Comparison of ENCODE assay signal across 10 cellular contexts in genomic region chr1:21397813-21398188, GRCh38. TPM values are rescaled to one million over a fixed set of nuclear protein-coding genes. Genes with fewer than 3 reads are reported as not detected.
DNase-seq lines count a peak whose midpoint lies in the region; ATAC-seq and TF ChIP-seq lines count a peak whose summit lies in the region.
"Had no signal": no experiment of that assay in that cellular context is flagged by ENCODE, and none has a peak within 500 bp of the region (broad histone marks: within the 10 kb centered on the region; RNA-seq: fewer than 3 reads in every experiment).

No MANE protein-coding gene starts in this region.

- no peak overlapping the region for H3K4me3 ChIP-seq in CD4-positive, alpha-beta memory T cell (ENCODE audit: low read length in 2 of 2)
- no peak overlapping the region for H3K4me3 ChIP-seq in MM.1S (ENCODE audit: low read length)

- H3K9me3 Mint-ChIP-seq in CD4-positive, alpha-beta memory T cell = no peaks in the 10 kb centered on the region
- no peaks in the 10 kb centered on the region for H3K9me3 Mint-ChIP-seq in activated T-helper 1 cell treated with anti-CD3 and anti-CD28 coated beads, Interleukin-12 subunit alpha, Interleukin-12 subunit beta, Interleukin-2, Interleukin-4 antibody, amounts not matched to agents 30 ng/mL and 10 ng/mL and 1 ng/mL, durations not matched to agents 14 hours and 24 hours and 36 hours
- peaks cover 0 to 2% (median 0%) of the 10 kb centered on the region in 7 donors for H3K9me3 Mint-ChIP-seq in naive B cell

- no peaks in the 10 kb centered on the region for H3K27me3 ChIP-seq in CD4-positive, alpha-beta memory T cell (ENCODE audit: insufficient read depth, low read length)
- no peaks in the 10 kb centered on the region for H3K27me3 ChIP-seq in MM.1S (replicated peaks; ENCODE audit: insufficient read depth, low read length)

- ATAC-seq in naive B cell (ENCODE audit: low read depth in 2 of 2) = peak; percentile 12 to 51

- intact Hi-C loops in CD4-positive, alpha-beta memory T cell (cut with micrococcal nuclease) = no loop called here
- intact Hi-C loops in activated T-helper 1 cell treated with anti-CD3 and anti-CD28 coated beads, Interleukin-12 subunit alpha, Interleukin-12 subunit beta, Interleukin-2, Interleukin-4 antibody, amounts not matched to agents 30 ng/mL and 10 ng/mL and 1 ng/mL, durations not matched to agents 14 hours and 24 hours and 36 hours (cut with micrococcal nuclease) = no loop called here

- peaks cover 2 to 10% of the 10 kb centered on the region in 2 donors for H3K27me3 Mint-ChIP-seq in CD4-positive, alpha-beta memory T cell
- peaks cover 33% of the 10 kb centered on the region for H3K27me3 Mint-ChIP-seq in activated T-helper 1 cell treated with anti-CD3 and anti-CD28 coated beads, Interleukin-12 subunit alpha, Interleukin-12 subunit beta, Interleukin-2, Interleukin-4 antibody, amounts not matched to agents 30 ng/mL and 10 ng/mL and 1 ng/mL, durations not matched to agents 14 hours and 24 hours and 36 hours (ENCODE audit: insufficient read depth)
- H3K27me3 Mint-ChIP-seq in naive B cell = peaks cover 6 to 19% (median 18%) of the 10 kb centered on the region in 3 donors

- H3K4me1 ChIP-seq in CD4-positive, alpha-beta memory T cell (ENCODE audit: insufficient read depth, low read length) = peaks cover 6% of the 10 kb centered on the region
- no peaks in the 10 kb centered on the region for H3K4me1 ChIP-seq in MM.1S (ENCODE audit: low read length)

- POLR2A ChIA-PET in CD4-positive, alpha-beta memory T cell (lab: Charles Lee; ENCODE audit: partially characterized antibody) = no interaction called here

- CTCF ChIA-PET in CD4-positive, alpha-beta memory T cell (lab: Charles Lee; ENCODE audit: partially characterized antibody) = no interaction called here

- H4K20me1 ChIP-seq in MM.1S (ENCODE audit: insufficient read depth, low read length) = no peaks in the 10 kb centered on the region

- peak in 4 of 5 donors; percentile 6 to 16 (median 12) for DNase-seq in CD4-positive, alpha-beta memory T cell
- DNase-seq in NCI-H1092 (lab: John Stamatoyannopoulos, UW) (peak; percentile 9), naive B cell (peak; percentile 17), NCI-H1048 (lab: John Stamatoyannopoulos, UW) (no peak), medulla oblongata (ENCODE audit: extremely low spot score) (no peak), SIG-M5 (lab: John Stamatoyannopoulos, UW) (no peak), MM.1S (no peak)
- no peak for DNase-seq in activated T-helper 1 cell treated with anti-CD3 and anti-CD28 coated beads, Interleukin-12 subunit alpha, Interleukin-12 subunit beta, Interleukin-2, Interleukin-4 antibody, amounts not matched to agents 30 ng/mL and 10 ng/mL and 1 ng/mL, durations not matched to agents 14 hours and 24 hours and 36 hours (ENCODE audit: low spot score)
- DNase-seq: foreskin melanocyte, SHP77 had no signal

- H3K4me3 Mint-ChIP-seq in CD4-positive, alpha-beta memory T cell = peak overlapping the region; percentile 69 to 82 (median 76)
- H3K4me3 Mint-ChIP-seq in activated T-helper 1 cell treated with anti-CD3 and anti-CD28 coated beads, Interleukin-12 subunit alpha, Interleukin-12 subunit beta, Interleukin-2, Interleukin-4 antibody, amounts not matched to agents 30 ng/mL and 10 ng/mL and 1 ng/mL, durations not matched to agents 14 hours and 24 hours and 36 hours = peak overlapping the region; percentile 22
- H3K4me3 Mint-ChIP-seq in naive B cell = peak overlapping the region; percentile 67 to 89 (median 74)

- H3K36me3 ChIP-seq in CD4-positive, alpha-beta memory T cell (ENCODE audit: insufficient read depth, low read length) = no peaks in the 10 kb centered on the region
- H3K36me3 ChIP-seq in MM.1S (replicated peaks; ENCODE audit: insufficient read depth, low read length) = no peaks in the 10 kb centered on the region

- no peaks in the 10 kb centered on the region for H3F3A ChIP-seq in MM.1S (ENCODE audit: insufficient read depth, low read length)

- no peak overlapping the region for H3K4me2 ChIP-seq in MM.1S (ENCODE audit: low read depth, low read length)

- no peak overlapping the region for H3K27ac ChIP-seq in CD4-positive, alpha-beta memory T cell (ENCODE audit: low read depth, low read length)
- no peak overlapping the region for H3K27ac ChIP-seq in MM.1S (ENCODE audit: low read length)

- no peak for TF ChIP-seq CTCF in MM.1S (IDR thresholded peaks at IDR 0.05; ENCODE audit: low read length)

- H3K36me3 Mint-ChIP-seq in CD4-positive, alpha-beta memory T cell = no peaks in the 10 kb centered on the region
- no peaks in the 10 kb centered on the region for H3K36me3 Mint-ChIP-seq in activated T-helper 1 cell treated with anti-CD3 and anti-CD28 coated beads, Interleukin-12 subunit alpha, Interleukin-12 subunit beta, Interleukin-2, Interleukin-4 antibody, amounts not matched to agents 30 ng/mL and 10 ng/mL and 1 ng/mL, durations not matched to agents 14 hours and 24 hours and 36 hours (ENCODE audit: low read depth)
- H3K36me3 Mint-ChIP-seq in naive B cell = no peaks in the 10 kb centered on the region

- H3K9me2 ChIP-seq in MM.1S (replicated peaks; ENCODE audit: insufficient read depth, low read length) = no peaks in the 10 kb centered on the region

- no peaks in the 10 kb centered on the region for H3K79me2 ChIP-seq in MM.1S (ENCODE audit: low read length)

- H2AFZ ChIP-seq in MM.1S (ENCODE audit: low read length) = no peak overlapping the region

- H3K4me1 Mint-ChIP-seq in CD4-positive, alpha-beta memory T cell = peaks cover 0 to 8% (median 3%) of the 10 kb centered on the region in 4 donors
- no peaks in the 10 kb centered on the region for H3K4me1 Mint-ChIP-seq in activated T-helper 1 cell treated with anti-CD3 and anti-CD28 coated beads, Interleukin-12 subunit alpha, Interleukin-12 subunit beta, Interleukin-2, Interleukin-4 antibody, amounts not matched to agents 30 ng/mL and 10 ng/mL and 1 ng/mL, durations not matched to agents 14 hours and 24 hours and 36 hours (ENCODE audit: low read depth)
- H3K4me1 Mint-ChIP-seq in naive B cell = peaks cover 0 to 11% (median 6%) of the 10 kb centered on the region in 3 donors

- peak overlapping the region in 3 of 7 donors; percentile 50 to 84 (median 61) for H3K27ac Mint-ChIP-seq in CD4-positive, alpha-beta memory T cell
- H3K27ac Mint-ChIP-seq in activated T-helper 1 cell treated with anti-CD3 and anti-CD28 coated beads, Interleukin-12 subunit alpha, Interleukin-12 subunit beta, Interleukin-2, Interleukin-4 antibody, amounts not matched to agents 30 ng/mL and 10 ng/mL and 1 ng/mL, durations not matched to agents 14 hours and 24 hours and 36 hours = no peak overlapping the region
- H3K27ac Mint-ChIP-seq in naive B cell = peak overlapping the region in 3 of 6 donors; percentile 26 to 57 (median 26)

- H3K9me3 ChIP-seq in CD4-positive, alpha-beta memory T cell (ENCODE audit: control insufficient read depth in 1 of 2, low read length in 2 of 2) = no peaks in the 10 kb centered on the region
- no peaks in the 10 kb centered on the region for H3K9me3 ChIP-seq in MM.1S (replicated peaks; ENCODE audit: insufficient read depth, low read length)

- H3K9ac ChIP-seq in MM.1S (ENCODE audit: low read length) = no peak overlapping the region

RNA-seq across cellular contexts. Expression of gene NBPF3, which starts 42.1 kb away (rescaled TPM):
- 10 to 100 TPM; 14.3 TPM for total RNA-seq in CD4-positive, alpha-beta memory T cell
- polyA plus RNA-seq in CD4-positive, alpha-beta memory T cell = 1 to 10 TPM; 4.2 to 6.3 TPM
- total RNA-seq in activated T-helper 1 cell treated with anti-CD3 and anti-CD28 coated beads, Interleukin-12 subunit alpha, Interleukin-12 subunit beta, Interleukin-2, Interleukin-4 antibody, amounts not matched to agents 30 ng/mL and 10 ng/mL and 1 ng/mL, durations not matched to agents 14 hours and 24 hours and 36 hours = 3.3 and 3.4 TPM in 2 replicates
- polyA plus RNA-seq in naive B cell (ENCODE audit: low read depth in 6 of 6) = 1 to 10 TPM in 1 of 6 donors, under 1 TPM in 4, not detected in 1; 0.29 to 2.1 (median 0.43) TPM

Comparison
In these comparisons a context has a peak if more than half of its experiments do, and no peak if none do; other contexts are left out.
1. DNase-seq: peak in CD4-positive, alpha-beta memory T cell (4 of 5), NCI-H1092 (single experiment) and naive B cell (single experiment); none in activated T-helper 1 cell treated with anti-CD3 and anti-CD28 coated beads, Interleukin-12 subunit alpha, Interleukin-12 subunit beta, Interleukin-2, Interleukin-4 antibody, amounts not matched to agents 30 ng/mL and 10 ng/mL and 1 ng/mL, durations not matched to agents 14 hours and 24 hours and 36 hours (single experiment), NCI-H1048 (single experiment), medulla oblongata (single experiment), SIG-M5 (single experiment) and MM.1S (single experiment).
2. H3K4me3 Mint-ChIP-seq: peak in every context shown above with its lines; median percentile 76 in CD4-positive, alpha-beta memory T cell; 74 in naive B cell; 22 in activated T-helper 1 cell treated with anti-CD3 and anti-CD28 coated beads, Interleukin-12 subunit alpha, Interleukin-12 subunit beta, Interleukin-2, Interleukin-4 antibody, amounts not matched to agents 30 ng/mL and 10 ng/mL and 1 ng/mL, durations not matched to agents 14 hours and 24 hours and 36 hours.